In genomic region chr4:19721587-19721986, GRCh38 we compare ENCODE assay signal across 20 cellular contexts.
"Had no signal": no experiment of that assay in that cellular context is flagged by ENCODE, and none has a peak within 500 bp of the region (broad histone marks: within the 10 kb centered on the region; RNA-seq: fewer than 3 reads in every experiment).

No MANE protein-coding gene starts in this region.

- H3K4me3 ChIP-seq: breast epithelium, gastroesophageal sphincter, hepatocyte, lower lobe of right lung, mucosa of descending colon, right atrium auricular region, suprapubic skin, tibial artery had no signal

- DNase-seq: activated CD4-positive, alpha-beta T cell treated with anti-CD3 and anti-CD28 coated beads for 36 hours; activated CD4-positive, CD25-positive, alpha-beta regulatory T cell; activated CD8-positive, alpha-beta memory T cell treated with anti-CD3 and anti-CD28 coated beads, Interleukin-2, amount 10 ng/mL, durations not matched to agents 7 days and 5 days; activated CD8-positive, alpha-beta T cell treated with anti-CD3 and anti-CD28 coated beads, Interleukin-2, amount 10 ng/mL, durations not matched to agents 7 days and 5 days; activated naive CD8-positive, alpha-beta T cell treated with anti-CD3 and anti-CD28 coated beads, Interleukin-2, amount 50 U/mL, for 24 hours; activated T-cell treated with anti-CD3 and anti-CD28 coated beads, Interleukin-2, amount 50 U/mL, for 48 hours; central memory CD4-positive, alpha-beta T cell; effector CD8-positive, alpha-beta T cell; lower lobe of right lung; mucosa of descending colon; stimulated activated CD4-positive, alpha-beta T cell treated with anti-CD3 and anti-CD28 coated beads, Interleukin-15, amount 100 ng/mL, for 24 hours; stimulated activated CD4-positive, alpha-beta T cell treated with anti-CD3 and anti-CD28 coated beads, Interleukin-2, amount 100 ng/mL, for 24 hours; stimulated activated naive CD4-positive, alpha-beta T cell; tibial artery had no signal

- H3K9ac ChIP-seq: parathyroid adenoma had no signal

- H3K9me3 ChIP-seq: breast epithelium, gastroesophageal sphincter, lower lobe of right lung, mucosa of descending colon, right atrium auricular region, suprapubic skin, tibial artery had no signal

- H3K4me1 ChIP-seq: breast epithelium, gastroesophageal sphincter, lower lobe of right lung, parathyroid adenoma, right atrium auricular region, suprapubic skin, tibial artery had no signal

- H2AFZ ChIP-seq: hepatocyte, parathyroid adenoma had no signal

- H3K79me2 ChIP-seq: hepatocyte, parathyroid adenoma had no signal

- H3K27ac ChIP-seq: breast epithelium, gastroesophageal sphincter, hepatocyte, lower lobe of right lung, parathyroid adenoma, right atrium auricular region, suprapubic skin, tibial artery had no signal

- ATAC-seq: activated CD4-positive, alpha-beta T cell treated with anti-CD3 and anti-CD28 coated beads for 36 hours; activated CD8-positive, alpha-beta memory T cell treated with anti-CD3 and anti-CD28 coated beads, Interleukin-2, amount 10 ng/mL, durations not matched to agents 7 days and 5 days; activated CD8-positive, alpha-beta T cell treated with anti-CD3 and anti-CD28 coated beads, Interleukin-2, amount 10 ng/mL, durations not matched to agents 7 days and 5 days; activated naive CD8-positive, alpha-beta T cell treated with anti-CD3 and anti-CD28 coated beads, Interleukin-2, amount 50 U/mL, for 24 hours; gastroesophageal sphincter; lower lobe of right lung; mucosa of descending colon had no signal

- H3K27me3 ChIP-seq: breast epithelium, gastroesophageal sphincter, hepatocyte, right atrium auricular region, suprapubic skin, tibial artery had no signal

- H3K36me3 ChIP-seq: breast epithelium, gastroesophageal sphincter, lower lobe of right lung, right atrium auricular region, suprapubic skin, tibial artery had no signal

- H3K4me2 ChIP-seq: hepatocyte had no signal
